Comparison of ENCODE assay signal across 13 cellular contexts in the genomic region with DNA sequence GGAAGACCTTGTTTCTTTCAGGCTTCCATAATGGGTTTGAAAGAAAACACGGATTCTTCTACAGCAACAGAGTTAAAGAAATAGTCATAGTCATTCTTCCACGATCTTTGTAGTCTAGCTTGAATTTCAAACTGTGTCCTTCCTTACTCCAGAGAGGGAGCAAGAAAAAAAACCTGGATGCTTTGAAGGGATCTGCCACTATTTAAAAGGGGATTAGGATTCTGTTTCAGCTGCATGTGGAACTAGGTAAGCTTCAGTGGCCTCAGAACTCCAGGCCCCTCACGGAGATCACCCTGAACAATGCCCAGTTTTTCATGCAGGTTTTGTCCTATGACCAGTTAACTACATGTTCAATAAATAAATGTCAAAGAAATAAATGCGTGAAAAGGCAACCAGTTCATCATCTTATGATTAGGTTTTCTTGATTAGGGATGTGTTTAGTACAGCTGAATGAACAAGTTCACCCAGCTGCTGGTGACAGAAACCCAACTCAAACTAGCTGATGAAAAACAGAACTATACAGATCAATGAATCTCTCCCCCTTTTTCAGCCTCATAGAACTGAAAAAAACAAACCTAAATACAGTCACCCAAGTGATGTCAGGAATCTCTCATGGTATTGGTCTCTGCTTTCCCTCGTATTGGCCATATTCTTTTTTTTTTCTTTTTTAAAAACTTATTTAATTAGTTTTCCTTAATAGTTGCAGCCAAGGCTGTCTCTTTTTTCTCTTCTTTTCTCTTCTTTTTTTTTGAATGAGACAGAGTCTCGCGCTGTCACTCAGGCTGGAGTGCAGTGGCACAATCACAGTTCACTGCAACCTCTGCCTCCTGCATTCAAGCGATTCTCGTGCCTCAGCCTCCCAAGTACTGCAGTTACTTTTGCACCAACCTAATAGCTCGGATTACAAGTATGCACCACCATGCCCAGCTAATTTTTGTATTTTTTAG. TPM values are rescaled to one million over a fixed set of nuclear protein-coding genes. Genes with fewer than 3 reads are reported as not detected.
A peak's percentile ranks its signal among the peaks of the same experiment; 100 is the strongest.
DNase-seq lines count a peak whose midpoint lies in the region; ATAC-seq and TF ChIP-seq lines count a peak whose summit lies in the region.
"Had no signal": no experiment of that assay in that cellular context is flagged by ENCODE, and none has a peak within 500 bp of the region (broad histone marks: within the 10 kb centered on the region; RNA-seq: fewer than 3 reads in every experiment).

No MANE protein-coding gene starts in this region.

- TF ChIP-seq CTCF in endodermal cell (conservative IDR thresholded peaks at IDR 0.05) (no peak), psoas muscle (IDR thresholded peaks at IDR 0.05) (no peak)

- H3K9me3 Mint-ChIP-seq in endodermal cell: no peaks in the 10 kb centered on the region

- H3K9me3 ChIP-seq in endodermal cell (ENCODE audit: control insufficient read depth, low read length) (no peaks in the 10 kb centered on the region), psoas muscle (no peaks in the 10 kb centered on the region)
- H3K9me3 ChIP-seq: pancreas, vagina had no signal

- peaks cover 2% of the 10 kb centered on the region for H3K27me3 ChIP-seq in endodermal cell (ENCODE audit: control insufficient read depth, insufficient read depth, low read length, poor library complexity, severe bottlenecking)
- no peaks in the 10 kb centered on the region for H3K27me3 ChIP-seq in psoas muscle (ENCODE audit: insufficient read depth in 3 of 3, low read length in 2 of 3)
- H3K27me3 ChIP-seq: pancreas, vagina had no signal

- no peaks in the 10 kb centered on the region for H3K36me3 Mint-ChIP-seq in endodermal cell (ENCODE audit: low read depth)

- 77 to 78% methylated on average over 9 to 10 of the region's 10 CpGs for whole genome bisulfite sequencing in endodermal cell (ENCODE audit: insufficient coverage in 1 of 2, insufficient read length in 1 of 2), 2 experiments
- WGBS in psoas muscle, 3 donors: 73 to 77% (median 76%) methylated on average over 10 of the region's 10 CpGs

- H3K27me3 Mint-ChIP-seq in endodermal cell (ENCODE audit: insufficient read depth): peaks cover 19% of the 10 kb centered on the region

- no peak overlapping the region for H3K4me3 ChIP-seq in endodermal cell (ENCODE audit: low read length)
- H3K4me3 ChIP-seq in psoas muscle: no peak overlapping the region
- H3K4me3 ChIP-seq: pancreas, vagina had no signal

- no peak overlapping the region for H3K27ac Mint-ChIP-seq in endodermal cell

- H3K36me3 ChIP-seq in endodermal cell (ENCODE audit: control insufficient read depth, insufficient read depth, low read length) (no peaks in the 10 kb centered on the region), psoas muscle (ENCODE audit: insufficient read depth in 1 of 2, low read depth in 1 of 2) (peaks cover 0 to 30% of the 10 kb centered on the region in 2 donors)
- H3K36me3 ChIP-seq: pancreas, vagina had no signal

- peak; percentile 49 for ATAC-seq in GM18498 (IDR thresholded peaks at IDR 0.05; ENCODE audit: unreplicated experiment)
- peak; percentile 19 for ATAC-seq in GM19468 (IDR thresholded peaks at IDR 0.05; ENCODE audit: extremely low read depth, unreplicated experiment)
- peak; percentile 33 for ATAC-seq in HG03342 (IDR thresholded peaks at IDR 0.05; ENCODE audit: unreplicated experiment)
- ATAC-seq in psoas muscle: no peak
- ATAC-seq in HG02970 (IDR thresholded peaks at IDR 0.05; ENCODE audit: low FRiP score, unreplicated experiment): no peak
- ATAC-seq: pancreas had no signal

- H3K4me1 ChIP-seq in endodermal cell (ENCODE audit: control insufficient read depth, insufficient read depth, low read length) (peaks cover 3% of the 10 kb centered on the region), psoas muscle (no peaks in the 10 kb centered on the region)
- H3K4me1 ChIP-seq: pancreas, vagina had no signal

- H3K4me1 Mint-ChIP-seq in endodermal cell: peaks cover 32% of the 10 kb centered on the region

- H3K4me3 Mint-ChIP-seq in endodermal cell: no peak overlapping the region

- H3K9ac ChIP-seq in endodermal cell (ENCODE audit: extremely low read depth, low read length, poor library complexity, severe bottlenecking): no peak overlapping the region

- H3K27ac ChIP-seq in endodermal cell (ENCODE audit: low read depth, low read length): no peak overlapping the region
- no peak overlapping the region for H3K27ac ChIP-seq in psoas muscle
- H3K27ac ChIP-seq: epithelial cell of prostate, pancreas, vagina had no signal

- intact Hi-C loops in psoas muscle (cut with DNase I): no loop called here

- DNase-seq in endodermal cell (peak; percentile 32), psoas muscle (no peak), dermis blood vessel endothelial cell (no peak), HCEC 1CT (no peak)
- DNase-seq: activated CD4-positive, CD25-positive, alpha-beta regulatory T cell; NCI-H1436; pancreas had no signal

RNA-seq across cellular contexts. Expression of gene MPZL1, which starts 14.6 kb away (rescaled TPM):
- total RNA-seq in endodermal cell (100 to 1,000 TPM; 111 to 114 TPM), psoas muscle (10 to 100 TPM; 14.1 to 22.4 (median 18.3) TPM), dermis blood vessel endothelial cell (114 and 127 TPM in 2 replicates)
- 72.9 TPM for polyA plus RNA-seq in endodermal cell (2013, experiment 1 of 2)
- polyA plus RNA-seq in endodermal cell (2013, experiment 2 of 2): 82.6 TPM
- 10 to 100 TPM in 2 of 3 donors, 1 to 10 TPM in 1; 5.2 to 14.0 (median 12.6) TPM for polyA plus RNA-seq in psoas muscle

Comparison
In these comparisons a context has a peak if more than half of its experiments do, and no peak if none do; other contexts are left out.
1. ATAC-seq: peak in GM18498 (single experiment), GM19468 (single experiment) and HG03342 (single experiment); none in psoas muscle (0 of 4) and HG02970 (single experiment).